Comparison of ENCODE assay signal across 8 cellular contexts in the genomic region with DNA sequence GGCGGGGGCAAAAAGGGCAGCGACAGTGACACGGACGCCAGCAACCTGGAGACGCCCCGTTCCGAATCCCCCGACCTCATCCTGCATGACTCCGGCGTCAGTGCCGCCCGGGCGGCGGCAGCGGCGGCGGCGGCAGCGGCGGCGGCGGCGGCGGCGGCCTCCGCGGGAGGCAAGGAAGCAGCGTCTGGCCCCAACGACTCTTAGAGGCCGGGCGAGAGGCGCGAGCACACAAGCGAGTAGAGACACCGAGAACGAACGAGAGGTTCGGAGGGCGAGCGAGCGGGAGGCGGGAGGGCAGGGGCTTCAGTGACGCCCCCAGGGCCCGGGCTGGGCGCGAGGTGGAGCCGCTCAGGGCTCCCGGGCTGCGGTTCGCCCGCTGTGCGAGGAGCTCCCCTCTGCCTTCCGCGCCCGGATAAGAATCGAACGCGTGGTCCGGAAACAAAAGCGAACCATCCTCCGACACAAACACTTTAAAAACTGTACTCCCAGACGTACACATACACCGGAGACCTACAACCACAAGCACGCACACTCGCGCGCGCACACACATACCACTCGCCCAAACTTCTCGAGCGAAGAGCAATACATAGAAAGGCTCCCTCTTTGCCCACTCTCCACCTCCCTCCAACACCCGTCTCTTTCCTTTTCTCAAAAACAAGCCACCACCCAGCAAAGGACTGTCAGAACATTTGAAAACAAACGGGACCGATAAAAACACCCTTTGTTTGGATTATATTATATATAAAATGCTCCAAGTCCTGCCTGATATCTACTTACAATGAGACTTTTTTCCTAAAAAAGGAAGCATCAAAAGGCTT. TPM values are rescaled to one million over a fixed set of nuclear protein-coding genes. Genes with fewer than 3 reads are reported as not detected.
DNase-seq lines count a peak whose midpoint lies in the region; ATAC-seq and TF ChIP-seq lines count a peak whose summit lies in the region.

No MANE protein-coding gene starts in this region.

- peak overlapping the region; percentile 73 for H3K56ac ChIP-seq in mesendoderm (ENCODE audit: low read length)

- H3K18ac ChIP-seq in mesendoderm (ENCODE audit: low read length), result peak overlapping the region; percentile 39

- peaks cover 9% of the 10 kb centered on the region for H3K4me1 ChIP-seq in ACC112 (ENCODE audit: control insufficient read depth, insufficient read depth, low read length, unreplicated experiment)
- peaks cover 7% of the 10 kb centered on the region for H3K4me1 ChIP-seq in mesendoderm (ENCODE audit: control insufficient read depth, low read depth, low read length)

- no peak overlapping the region for H2BK5ac ChIP-seq in mesendoderm (ENCODE audit: low read length)

- H4K8ac ChIP-seq in mesendoderm (ENCODE audit: low read depth, low read length), result no peak overlapping the region

- H3K23ac ChIP-seq in mesendoderm (ENCODE audit: low read length), result peak overlapping the region; percentile 56

- H3K79me2 ChIP-seq in ACC112 (ENCODE audit: control insufficient read depth, insufficient read depth, low read length, unreplicated experiment) (no peaks in the 10 kb centered on the region), mesendoderm (ENCODE audit: control insufficient read depth, insufficient read depth, low read length) (no peaks in the 10 kb centered on the region)

- WGBS in mesendoderm (ENCODE audit: extremely low coverage, insufficient coverage, low lambda C conversion rate), result no CpG with 5 or more reads among the region's 74 CpGs

- peak overlapping the region; percentile 59 for H3K9ac ChIP-seq in mesendoderm (ENCODE audit: low read length)

- H3K4me2 ChIP-seq in mesendoderm (ENCODE audit: low read length), result peak overlapping the region; percentile 93

- H3K4ac ChIP-seq in mesendoderm (ENCODE audit: low read depth, low read length), result peak overlapping the region; percentile 20

- ATAC-seq in GM19324 (IDR thresholded peaks at IDR 0.05; ENCODE audit: low FRiP score, unreplicated experiment) (no peak), HG03565 (IDR thresholded peaks at IDR 0.05; ENCODE audit: unreplicated experiment) (no peak), HG02610 (IDR thresholded peaks at IDR 0.05; ENCODE audit: unreplicated experiment) (no peak)

- H2AFZ ChIP-seq in ACC112 (ENCODE audit: low read length, unreplicated experiment), result peak overlapping the region; percentile 15

- H2AK5ac ChIP-seq in mesendoderm (ENCODE audit: low read length), result no peak overlapping the region

- no peak overlapping the region for H2BK120ac ChIP-seq in mesendoderm (ENCODE audit: low read depth, low read length)

- TF ChIP-seq CTCF in GM06990 (IDR thresholded peaks at IDR 0.05; ENCODE audit: insufficient read depth, low read length, poor library complexity, severe bottlenecking) (no peak), astrocyte of the spinal cord (IDR thresholded peaks at IDR 0.05; ENCODE audit: low read depth, low read length) (no peak)

- H2BK15ac ChIP-seq in mesendoderm (replicated peaks; ENCODE audit: low read depth), result no peak overlapping the region

- H3K27ac ChIP-seq in ACC112 (ENCODE audit: low read depth, low read length) (no peak overlapping the region), mesendoderm (ENCODE audit: low read depth, low read length) (no peak overlapping the region)

- DNase-seq in GM06990 (ENCODE audit: extremely low read depth, insufficient read length), result peak; percentile 61
- peak; percentile 6 for DNase-seq in NCI-H1105 (lab: John Stamatoyannopoulos, UW)
- no peak for DNase-seq in astrocyte of the spinal cord (ENCODE audit: low read depth, low spot score)
- DNase-seq in mesendoderm, result peak; percentile 65

- H3K4me3 ChIP-seq in ACC112 (ENCODE audit: low read depth, low read length) (peak overlapping the region; percentile 71), GM06990 (replicated peaks; ENCODE audit: low read depth, low read length) (peak overlapping the region; percentile 58), astrocyte of the spinal cord (ENCODE audit: low read depth, low read length) (peak overlapping the region; percentile 20), mesendoderm (ENCODE audit: low read length) (peak overlapping the region; percentile 48)

- H3K79me1 ChIP-seq in mesendoderm (ENCODE audit: low read length), result no peaks in the 10 kb centered on the region

- no peak overlapping the region for H4K5ac ChIP-seq in mesendoderm (ENCODE audit: low read length)

- H3K27me3 ChIP-seq in ACC112 (ENCODE audit: insufficient read depth, low read length), result peaks cover 94% of the 10 kb centered on the region
- H3K27me3 ChIP-seq in GM06990 (replicated peaks; ENCODE audit: control insufficient read depth, insufficient read depth, low read length), result peaks cover 2% of the 10 kb centered on the region; the same call in 1 of the 2 replicates
- H3K27me3 ChIP-seq in mesendoderm (ENCODE audit: insufficient read depth, low read length, poor library complexity), result peaks cover 25% of the 10 kb centered on the region

- H3K36me3 ChIP-seq in ACC112 (ENCODE audit: insufficient read depth, low read length), result no peaks in the 10 kb centered on the region
- no peaks in the 10 kb centered on the region for H3K36me3 ChIP-seq in GM06990 (ENCODE audit: control insufficient read depth, insufficient read depth, low read length)
- H3K36me3 ChIP-seq in mesendoderm (ENCODE audit: control insufficient read depth, insufficient read depth, low read length), result no peaks in the 10 kb centered on the region

- in situ Hi-C loops in astrocyte of the spinal cord (cut with HindIII; ENCODE audit: low sequenced_read_pairs), result loop anchor here (25.0 kb wide), 1 partner anchor 925 kb away; no protein-coding TSS in a partner anchor

RNA-seq across cellular contexts. Expression of gene SP9, which starts 2.8 kb away (rescaled TPM):
- polyA plus RNA-seq in mesendoderm (2013, experiment 1 of 2), result 0.08 TPM
- 0.15 TPM for polyA plus RNA-seq in mesendoderm (2013, experiment 2 of 2)

RNA-seq across cellular contexts. Expression of gene SCRN3, which starts 58.0 kb away (rescaled TPM):
- polyA plus RNA-seq in mesendoderm (2013, experiment 1 of 2), result 5.0 TPM
- polyA plus RNA-seq in mesendoderm (2013, experiment 2 of 2), result 4.9 TPM

Comparison
In these comparisons a context has a peak if more than half of its experiments do, and no peak if none do; other contexts are left out.
1. H3K4me3 ChIP-seq: peak in every context shown above with its lines; median percentile 71 in ACC112; 58 in GM06990; 48 in mesendoderm; 20 in astrocyte of the spinal cord.